In genomic region chr14:81981311-81981675, GRCh38 we compare ENCODE assay signal across 18 cellular contexts.
"Had no signal": no experiment of that assay in that cellular context is flagged by ENCODE, and none has a peak within 500 bp of the region (broad histone marks: within the 10 kb centered on the region; RNA-seq: fewer than 3 reads in every experiment).

No MANE protein-coding gene starts in this region.

- H3K27me3 ChIP-seq: colonic mucosa, thyroid gland, upper lobe of left lung had no signal

- H3K9me3 ChIP-seq: colonic mucosa, heart left ventricle, thyroid gland, upper lobe of left lung had no signal

- H3K27ac ChIP-seq: colonic mucosa, heart left ventricle, skin epidermis, thyroid gland, upper lobe of left lung had no signal

- DNase-seq: activated CD4-positive, alpha-beta T cell treated with anti-CD3 and anti-CD28 coated beads for 36 hours; activated CD4-positive, CD25-positive, alpha-beta regulatory T cell; activated CD8-positive, alpha-beta memory T cell treated with anti-CD3 and anti-CD28 coated beads, Interleukin-2, amount 10 ng/mL, durations not matched to agents 7 days and 5 days; activated CD8-positive, alpha-beta T cell treated with anti-CD3 and anti-CD28 coated beads, Interleukin-2, amount 10 ng/mL, durations not matched to agents 7 days and 5 days; activated naive CD4-positive, alpha-beta T cell; activated T-cell treated with anti-CD3 and anti-CD28 coated beads for 4 hours; activated T-cell treated with anti-CD3 and anti-CD28 coated beads, Interleukin-2, amount 50 U/mL, for 72 hours; cerebellar nuclear complex; colonic mucosa; effector memory CD4-positive, alpha-beta T cell; heart left ventricle; naive thymus-derived CD8-positive, alpha-beta T cell; posterior cingulate gyrus; stimulated activated CD4-positive, alpha-beta T cell treated with anti-CD3 and anti-CD28 coated beads, Interleukin-4, amount 100 ng/mL, for 24 hours; stimulated activated naive CD8-positive, alpha-beta T cell treated with anti-CD3 and anti-CD28 coated beads, Interleukin-15, amount 100 ng/mL, for 72 hours; thyroid gland; upper lobe of left lung had no signal

- H3K4me1 ChIP-seq: colonic mucosa, heart left ventricle, thyroid gland, upper lobe of left lung had no signal

- H3K4me3 ChIP-seq: colonic mucosa, heart left ventricle, skin epidermis, thyroid gland, upper lobe of left lung had no signal

- H3K36me3 ChIP-seq: colonic mucosa, heart left ventricle, thyroid gland, upper lobe of left lung had no signal
